Comparison of ENCODE assay signal across 13 cellular contexts in genomic region chr9:93258419-93258817, GRCh38.
"Had no signal": no experiment of that assay in that cellular context is flagged by ENCODE, and none has a peak within 500 bp of the region (broad histone marks: within the 10 kb centered on the region; RNA-seq: fewer than 3 reads in every experiment).

No MANE protein-coding gene starts in this region.

- H3K27ac Mint-ChIP-seq: activated naive CD4-positive, alpha-beta T cell treated with anti-CD3 and anti-CD28 coated beads, Interleukin-2, amount 50 U/mL, for 72 hours; activated T-helper 2 cell treated with anti-CD3 and anti-CD28 coated beads, Interferon-gamma antibody, Interleukin-2, Interleukin-4, amounts not matched to agents 10 μg/mL and 5 μg/mL and 100 μg/mL, durations not matched to agents 14 hours and 24 hours and 36 hours; naive thymus-derived CD4-positive, alpha-beta T cell; T-helper 2 cell treated with Interferon-gamma antibody and Interleukin-4, amounts not matched to agents 5 μg/mL and 100 μg/mL, for 36 hours had no signal

- H3K36me3 Mint-ChIP-seq: activated naive CD4-positive, alpha-beta T cell treated with anti-CD3 and anti-CD28 coated beads, Interleukin-2, amount 50 U/mL, for 72 hours; naive thymus-derived CD4-positive, alpha-beta T cell had no signal

- H3K27me3 Mint-ChIP-seq: naive thymus-derived CD4-positive, alpha-beta T cell had no signal

- DNase-seq: activated CD4-positive, alpha-beta T cell treated with anti-CD3 and anti-CD28 coated beads, Interleukin-2, amount 50 U/mL, for 4 hours; amygdala; caudate nucleus; small intestine; stimulated activated CD4-positive, alpha-beta T cell treated with anti-CD3 and anti-CD28 coated beads, Interleukin-4, amount 100 ng/mL, for 4 hours; stimulated activated naive CD8-positive, alpha-beta T cell treated with anti-CD3 and anti-CD28 coated beads, Interleukin-15, Interleukin-2, amounts not matched to agents 100 U/mL and 50 U/mL, for 24 hours had no signal

- ATAC-seq: activated naive CD4-positive, alpha-beta T cell treated with anti-CD3 and anti-CD28 coated beads, Interleukin-2, amount 50 U/mL, for 72 hours; body of pancreas; esophagus mucosa; mucosa of descending colon; naive thymus-derived CD4-positive, alpha-beta T cell; stimulated activated naive CD8-positive, alpha-beta T cell treated with anti-CD3 and anti-CD28 coated beads, Interleukin-15, Interleukin-2, amounts not matched to agents 100 U/mL and 50 U/mL, for 24 hours had no signal

- H3K9me3 Mint-ChIP-seq: activated naive CD4-positive, alpha-beta T cell treated with anti-CD3 and anti-CD28 coated beads, Interleukin-2, amount 50 U/mL, for 72 hours; activated T-helper 2 cell treated with anti-CD3 and anti-CD28 coated beads, Interferon-gamma antibody, Interleukin-2, Interleukin-4, amounts not matched to agents 10 μg/mL and 5 μg/mL and 100 μg/mL, durations not matched to agents 14 hours and 24 hours and 36 hours; naive thymus-derived CD4-positive, alpha-beta T cell; T-helper 2 cell treated with Interferon-gamma antibody and Interleukin-4, amounts not matched to agents 5 μg/mL and 100 μg/mL, for 36 hours had no signal

- H3K4me3 Mint-ChIP-seq: naive thymus-derived CD4-positive, alpha-beta T cell; T-helper 2 cell treated with Interferon-gamma antibody and Interleukin-4, amounts not matched to agents 5 μg/mL and 100 μg/mL, for 36 hours had no signal
